In the genomic region with DNA sequence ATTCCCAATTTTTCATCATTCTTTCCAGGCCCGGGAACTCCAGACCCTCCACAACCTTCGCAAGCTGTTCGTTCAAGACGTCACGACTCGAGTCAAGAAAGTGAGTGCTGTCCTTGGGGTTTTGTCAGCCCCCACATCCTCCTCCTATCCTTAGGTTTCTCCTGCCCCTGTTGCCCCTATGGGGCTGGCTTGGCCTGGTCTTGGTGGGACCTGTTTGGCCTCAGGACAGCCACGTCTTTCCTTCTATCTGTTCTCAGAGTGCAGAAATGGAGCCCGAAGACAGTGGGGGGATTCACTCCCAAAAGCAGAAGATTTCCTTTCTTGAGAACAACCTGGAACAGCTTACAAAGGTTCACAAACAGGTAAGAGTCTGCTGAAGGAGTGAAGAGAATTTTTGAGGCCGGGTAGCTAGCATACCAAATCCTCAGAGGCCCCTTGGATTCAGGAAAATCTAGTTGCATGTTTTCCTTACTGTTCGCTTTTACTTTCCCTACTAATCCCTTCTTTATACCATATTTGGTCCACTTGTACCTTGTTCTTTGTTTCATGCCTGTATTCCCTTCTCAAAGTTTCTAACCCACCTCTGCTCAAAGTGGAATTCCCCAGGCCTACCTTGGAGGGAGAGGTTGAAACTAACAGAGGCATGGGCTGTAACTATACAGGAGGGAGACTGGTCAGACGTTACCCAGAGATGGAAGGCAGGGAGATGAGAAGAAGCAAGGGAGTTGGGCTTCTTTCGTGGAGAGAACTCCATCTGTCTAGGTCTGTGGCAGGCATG, we compare ENCODE assay signal across 11 cellular contexts.
"Had no signal": no experiment of that assay in that cellular context is flagged by ENCODE, and none has a peak within 500 bp of the region (broad histone marks: within the 10 kb centered on the region; RNA-seq: fewer than 3 reads in every experiment).

No MANE protein-coding gene starts in this region.

- DNase-seq: GOT3, H7, H9, HCEC 1CT, HFFc6 had no signal

- H2AFZ ChIP-seq: GM23248, GM23338 had no signal

- H3K4me1 ChIP-seq: HAP-1 had no signal

- H3K36me3 ChIP-seq: HAP-1 had no signal

- H3K9me3 ChIP-seq: HAP-1 had no signal

- H3K4me2 ChIP-seq: GM23338 had no signal

- FAIRE-seq: H1, H54 had no signal

- H3K4me3 ChIP-seq: GM23248, GM23338, HAP-1 had no signal

- ATAC-seq: GM23338, HCT116 had no signal

- H3K9ac ChIP-seq: GM23248 had no signal

- H3K27ac ChIP-seq: GM23248 had no signal
